Comparison of ENCODE assay signal across 27 cellular contexts in the genomic region with DNA sequence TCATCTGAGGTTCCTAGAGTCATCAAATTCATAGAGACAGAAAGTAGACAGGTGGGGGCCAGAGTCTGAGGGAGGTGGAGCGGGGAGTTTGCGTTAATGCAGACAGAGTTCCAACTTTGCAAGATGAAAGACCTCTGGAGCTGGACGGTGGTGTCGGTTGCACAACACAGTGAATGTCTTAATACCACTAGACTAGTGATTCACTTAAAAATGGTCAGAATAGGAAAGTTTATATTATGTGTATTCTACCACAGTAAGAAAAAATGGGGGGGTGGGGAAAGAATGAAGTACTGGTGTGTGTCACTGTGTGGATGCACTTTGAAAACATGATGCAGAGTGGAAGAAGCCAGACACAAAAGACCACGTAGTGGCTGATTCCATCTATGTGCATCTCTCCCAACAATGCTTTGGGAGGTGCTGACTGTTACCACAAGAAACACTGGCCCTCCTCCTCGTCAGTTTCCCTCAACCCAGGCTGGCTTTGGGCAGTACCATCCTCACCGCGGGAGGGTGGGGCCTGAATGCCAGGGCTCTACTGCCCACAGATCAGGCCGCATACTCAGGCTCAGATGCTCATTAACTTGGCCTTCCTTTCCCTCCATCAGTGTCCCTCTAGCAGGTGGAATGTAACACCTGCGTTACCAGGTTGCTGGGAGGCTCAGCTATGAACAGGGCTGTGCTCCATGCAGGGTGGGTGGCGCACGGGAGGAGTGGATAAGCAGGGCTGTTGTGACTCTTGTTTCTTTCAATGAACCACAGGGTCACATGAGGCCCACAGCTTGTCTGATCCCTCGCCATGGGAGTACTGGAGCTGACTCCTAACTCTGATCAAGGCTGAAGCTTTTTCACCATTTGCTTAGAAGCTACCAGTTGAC.
"Had no signal": no experiment of that assay in that cellular context is flagged by ENCODE, and none has a peak within 500 bp of the region (broad histone marks: within the 10 kb centered on the region; RNA-seq: fewer than 3 reads in every experiment).

No MANE protein-coding gene starts in this region.

- H3K36me3 ChIP-seq: breast epithelium, heart left ventricle, sigmoid colon, thoracic aorta, uterus, WERI-Rb-1 had no signal

- DNase-seq: activated CD4-positive, alpha-beta memory T cell treated with anti-CD3 and anti-CD28 coated beads for 36 hours; activated CD4-positive, alpha-beta T cell treated with anti-CD3 and anti-CD28 coated beads for 48 hours; activated CD8-positive, alpha-beta memory T cell treated with anti-CD3 and anti-CD28 coated beads, Interleukin-2, amount 50 U/mL, for 48 hours; activated gamma-delta T cell; activated naive CD4-positive, alpha-beta T cell treated with anti-CD3 and anti-CD28 coated beads, Interleukin-2, amount 10 ng/mL, durations not matched to agents 7 days and 5 days; activated naive CD8-positive, alpha-beta T cell treated with anti-CD3 and anti-CD28 coated beads, Interleukin-2, amount 10 ng/mL, durations not matched to agents 7 days and 5 days; activated T-cell treated with anti-CD3 and anti-CD28 coated beads, Interleukin-2, amount 50 U/mL, for 24 hours; dermis blood vessel endothelial cell; effector CD4-positive, alpha-beta T cell; foreskin keratinocyte; heart left ventricle; kidney glomerular epithelial cell; psoas muscle; sigmoid colon; stimulated activated CD4-positive, alpha-beta T cell treated with anti-CD3 and anti-CD28 coated beads, Interleukin-15, amount 100 ng/mL, for 24 hours; stimulated activated CD4-positive, alpha-beta T cell treated with anti-CD3 and anti-CD28 coated beads, Interleukin-2, amount 100 ng/mL, for 24 hours; stimulated activated naive CD8-positive, alpha-beta T cell treated with anti-CD3 and anti-CD28 coated beads, Interleukin-15, Interleukin-2, amounts not matched to agents 100 U/mL and 50 U/mL, for 24 hours; T-helper 9 cell; trophoblast cell; uterus; WERI-Rb-1 had no signal

- H3K27me3 ChIP-seq: breast epithelium, foreskin keratinocyte, sigmoid colon, uterus had no signal

- H3K4me3 ChIP-seq: breast epithelium, heart left ventricle, lung, mucosa of descending colon, psoas muscle, sigmoid colon, smooth muscle cell, thoracic aorta, uterus had no signal

- H3K27ac ChIP-seq: breast epithelium, foreskin keratinocyte, heart left ventricle, parathyroid adenoma, psoas muscle, sigmoid colon, thoracic aorta, uterus, WERI-Rb-1 had no signal

- H3K4me2 ChIP-seq: smooth muscle cell had no signal

- H3K9me3 ChIP-seq: heart left ventricle, mucosa of descending colon, psoas muscle, sigmoid colon, thoracic aorta, uterus had no signal

- H3K9ac ChIP-seq: parathyroid adenoma had no signal

- H2AFZ ChIP-seq: parathyroid adenoma had no signal

- H3K4me1 ChIP-seq: breast epithelium, foreskin keratinocyte, heart left ventricle, parathyroid adenoma, psoas muscle, sigmoid colon, uterus had no signal

- H3K79me2 ChIP-seq: parathyroid adenoma had no signal
